ENCODE assay signal across 14 cellular contexts in the genomic region with DNA sequence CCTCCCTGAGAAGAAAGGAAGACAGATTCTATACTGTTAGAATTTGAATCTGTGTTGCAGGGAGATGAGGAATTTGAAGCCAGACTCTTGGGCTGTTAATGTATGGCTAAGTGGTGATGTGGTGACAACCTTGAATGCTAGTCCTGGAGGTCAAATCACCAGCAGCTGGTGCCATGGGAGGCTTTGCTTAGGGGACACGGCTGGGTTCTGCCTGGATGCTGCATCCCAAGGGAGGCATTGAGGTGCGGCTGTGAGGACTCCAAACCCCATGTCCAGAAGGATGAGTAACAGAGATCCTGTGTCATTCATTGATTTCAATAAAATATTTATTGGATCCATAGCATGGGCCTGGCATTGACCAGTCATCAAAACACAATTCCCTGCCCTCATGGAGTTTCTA. TPM values are rescaled to one million over a fixed set of nuclear protein-coding genes. Genes with fewer than 3 reads are reported as not detected.
DNase-seq lines count a peak whose midpoint lies in the region; ATAC-seq and TF ChIP-seq lines count a peak whose summit lies in the region.
"Had no signal": no experiment of that assay in that cellular context is flagged by ENCODE, and none has a peak within 500 bp of the region (broad histone marks: within the 10 kb centered on the region; RNA-seq: fewer than 3 reads in every experiment).

No MANE protein-coding gene starts in this region.

- H3K27ac Mint-ChIP-seq in CD14-positive monocyte (peak overlapping the region; percentile 97 to 99 (median 99)), progenitor cell of endocrine pancreas (peak overlapping the region; percentile 95)

- H3K27me3 Mint-ChIP-seq in CD14-positive monocyte (ENCODE audit: low read depth in 3 of 3) (peaks cover 0 to 18% (median 0%) of the 10 kb centered on the region in 3 donors), progenitor cell of endocrine pancreas (no peaks in the 10 kb centered on the region)
- H3K27me3 Mint-ChIP-seq: activated CD4-positive, alpha-beta T cell treated with anti-CD3 and anti-CD28 coated beads, Interleukin-2, amount 10 ng/mL, durations not matched to agents 24 days and 14 days had no signal

- H3K4me3 ChIP-seq in RWPE2 (ENCODE audit: severe bottlenecking): no peak overlapping the region
- no peak overlapping the region for H3K4me3 ChIP-seq in hepatocyte
- H3K4me3 ChIP-seq: ovary had no signal

- H3K9me3 Mint-ChIP-seq in CD14-positive monocyte (peaks cover 0 to 4% (median 0%) of the 10 kb centered on the region in 7 donors), progenitor cell of endocrine pancreas (ENCODE audit: low read depth) (peaks cover 4% of the 10 kb centered on the region)

- no peaks in the 10 kb centered on the region for H3K9me2 ChIP-seq in hepatocyte (replicated peaks; ENCODE audit: insufficient read depth)

- H4K20me1 ChIP-seq in hepatocyte (ENCODE audit: insufficient read depth, poor library complexity, severe bottlenecking): no peaks in the 10 kb centered on the region

- no peaks in the 10 kb centered on the region for H3K36me3 ChIP-seq in RWPE2 (ENCODE audit: low read depth)
- no peaks in the 10 kb centered on the region for H3K36me3 ChIP-seq in hepatocyte (replicated peaks; ENCODE audit: insufficient read depth, low read depth)
- H3K36me3 ChIP-seq: ovary had no signal

- 95% methylated on average over 2 of the region's 2 CpGs for WGBS in hepatocyte (ENCODE audit: low lambda C conversion rate, missing lambda C conversion rate)

- intact Hi-C loops in CD14-positive monocyte (cut with micrococcal nuclease): loop anchor here (1.0 to 5.0 kb wide), 4 partner anchors 11 to 39 kb away; no protein-coding TSS in a partner anchor

- no peak overlapping the region for H3K4me2 ChIP-seq in hepatocyte

- no peaks in the 10 kb centered on the region for H3K79me2 ChIP-seq in hepatocyte

- DNase-seq in CD14-positive monocyte (ENCODE audit: low spot score) (no peak), RWPE2 (ENCODE audit: low spot score) (peak; percentile 18), hepatocyte (ENCODE audit: low spot score) (no peak), progenitor cell of endocrine pancreas (ENCODE audit: low spot score, unreplicated experiment) (no peak), glomerular visceral epithelial cell (ENCODE audit: extremely low spot score) (no peak), DMS114 treated with DMSO at 0.1 percent for 48 hours (lab: John Stamatoyannopoulos, UW; ENCODE audit: unreplicated experiment) (no peak)
- DNase-seq: activated CD4-positive, alpha-beta T cell treated with anti-CD3 and anti-CD28 coated beads, Interleukin-2, amount 10 ng/mL, durations not matched to agents 24 days and 14 days; cerebellar nuclear complex; NCI-H2171; stimulated activated CD4-positive, alpha-beta T cell treated with anti-CD3 and anti-CD28 coated beads, Interleukin-4, amount 100 ng/mL, for 1 hour; stimulated activated naive CD4-positive, alpha-beta T cell treated with Interleukin-2 at 50 U/mL for 16 hours had no signal

- H3K4me1 ChIP-seq in RWPE2 (ENCODE audit: insufficient read depth, poor library complexity, severe bottlenecking) (peaks cover 43% of the 10 kb centered on the region), hepatocyte (ENCODE audit: insufficient read depth) (peaks cover 12% of the 10 kb centered on the region)

- H3K36me3 Mint-ChIP-seq in CD14-positive monocyte (peaks cover 18 to 28% of the 10 kb centered on the region in 2 donors), progenitor cell of endocrine pancreas (ENCODE audit: insufficient read depth) (peaks cover 12% of the 10 kb centered on the region)

- H3K27ac ChIP-seq in RWPE2 (ENCODE audit: poor library complexity, severe bottlenecking): peak overlapping the region; percentile 98
- peak overlapping the region; percentile 70 for H3K27ac ChIP-seq in hepatocyte

- H3K4me3 Mint-ChIP-seq in CD14-positive monocyte (no peak overlapping the region), progenitor cell of endocrine pancreas (ENCODE audit: low read depth) (no peak overlapping the region)
- H3K4me3 Mint-ChIP-seq: activated CD4-positive, alpha-beta T cell treated with anti-CD3 and anti-CD28 coated beads, Interleukin-2, amount 10 ng/mL, durations not matched to agents 24 days and 14 days had no signal

- H3K4me1 Mint-ChIP-seq in CD14-positive monocyte (peaks cover 79% of the 10 kb centered on the region), progenitor cell of endocrine pancreas (ENCODE audit: low read depth) (peaks cover 54% of the 10 kb centered on the region)

- TF ChIP-seq CTCF in CD14-positive monocyte (IDR thresholded peaks at IDR 0.05) (no peak), RWPE2 (IDR thresholded peaks at IDR 0.05; ENCODE audit: poor library complexity, severe bottlenecking) (no peak), hepatocyte (IDR thresholded peaks at IDR 0.05; ENCODE audit: poor library complexity) (no peak), progenitor cell of endocrine pancreas (IDR thresholded peaks at IDR 0.05; ENCODE audit: unreplicated experiment) (no peak)

- H3K9me3 ChIP-seq in RWPE2 (ENCODE audit: severe bottlenecking) (no peaks in the 10 kb centered on the region), hepatocyte (ENCODE audit: low read depth) (no peaks in the 10 kb centered on the region)
- H3K9me3 ChIP-seq: ovary had no signal

- H3K27me3 ChIP-seq in RWPE2 (ENCODE audit: insufficient read depth, poor library complexity, severe bottlenecking) (no peaks in the 10 kb centered on the region), hepatocyte (no peaks in the 10 kb centered on the region)
- H3K27me3 ChIP-seq: ovary had no signal

- ATAC-seq in RWPE2 (ENCODE audit: low read depth) (no peak), GM21737 (IDR thresholded peaks at IDR 0.05; ENCODE audit: unreplicated experiment) (no peak), HG03354 (IDR thresholded peaks at IDR 0.05; ENCODE audit: poor library complexity, severe bottlenecking, unreplicated experiment) (no peak)

- no peak overlapping the region for H2AFZ ChIP-seq in hepatocyte

RNA-seq across cellular contexts. Expression of gene RFX2, which starts 42.3 kb away (rescaled TPM):
- polyA plus RNA-seq in CD14-positive monocyte (1 to 10 TPM; 5.7 to 8.7 TPM), hepatocyte (4.2 and 4.9 TPM in 2 replicates)
- total RNA-seq in hepatocyte (2.3 and 4.0 TPM in 2 replicates), progenitor cell of endocrine pancreas (24.2 and 24.8 TPM in 2 replicates)
